ENCODE assay signal across 12 cellular contexts in the genomic region with DNA sequence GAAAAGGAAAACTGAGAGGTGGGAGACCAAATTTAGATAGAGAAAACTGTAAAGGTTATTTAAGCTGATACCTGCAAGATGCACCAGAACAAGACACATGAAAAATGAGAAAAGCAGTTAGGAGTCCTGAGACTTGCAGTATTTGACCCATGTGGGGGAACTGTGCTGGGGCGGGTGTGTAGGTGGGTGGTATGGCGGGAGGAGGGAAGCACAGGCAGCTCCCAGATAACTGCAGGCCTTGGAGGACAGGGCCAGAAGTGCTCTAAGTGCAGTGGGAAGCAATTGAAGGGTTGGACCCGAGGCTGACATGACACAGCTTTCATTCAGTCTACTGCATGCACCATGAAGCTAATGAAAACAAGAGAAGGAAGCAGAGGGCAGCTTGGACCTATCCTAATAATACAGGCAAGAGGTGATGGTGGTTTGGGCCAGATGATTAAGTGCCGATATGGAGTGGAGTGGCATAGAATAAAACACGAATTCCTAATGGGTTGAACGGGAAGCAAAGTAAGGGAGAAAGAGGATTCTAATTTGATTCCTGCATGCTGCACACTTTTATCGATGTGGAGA. TPM values are rescaled to one million over a fixed set of nuclear protein-coding genes. Genes with fewer than 3 reads are reported as not detected.
DNase-seq lines count a peak whose midpoint lies in the region; ATAC-seq, FAIRE-seq and TF ChIP-seq lines count a peak whose summit lies in the region.
"Had no signal": no experiment of that assay in that cellular context is flagged by ENCODE, and none has a peak within 500 bp of the region (broad histone marks: within the 10 kb centered on the region; RNA-seq: fewer than 3 reads in every experiment).

No MANE protein-coding gene starts in this region.

- no TSS peak for BruUV-seq in PC-9 (replicated peaks; lab: Mats Ljungman, UMichigan)

- peak; percentile 11 for DNase-seq in NCI-H510A treated with DMSO at 0.1 percent for 48 hours (lab: John Stamatoyannopoulos, UW)
- DNase-seq in NCI-H510A (lab: John Stamatoyannopoulos, UW) = no peak
- DNase-seq in PC-9 = no peak
- no peak for DNase-seq in glutamatergic neuron
- DNase-seq in skeletal muscle cell (ENCODE audit: low read depth) = no peak
- DNase-seq in GM12891 (ENCODE audit: insufficient read length, low spot score) = no peak
- DNase-seq in NCI-H748 (lab: John Stamatoyannopoulos, UW; ENCODE audit: unreplicated experiment) = no peak
- no peak for DNase-seq in lower lobe of right lung
- DNase-seq: ACHN had no signal

- peak overlapping the region; percentile 61 for H3K4me3 ChIP-seq in PC-9
- peak overlapping the region; percentile 50 for H3K4me3 ChIP-seq in skeletal muscle cell (ENCODE audit: low read depth, low read length)
- no peak overlapping the region for H3K4me3 ChIP-seq in lower lobe of right lung

- no peaks in the 10 kb centered on the region for H3K27me3 ChIP-seq in PC-9 (ENCODE audit: insufficient read depth, low read depth)
- H3K27me3 ChIP-seq in lower lobe of right lung (ENCODE audit: low read depth) = no peaks in the 10 kb centered on the region
- H3K27me3 ChIP-seq: colonic mucosa had no signal

- H3K36me3 ChIP-seq in PC-9 (ENCODE audit: low read depth) (no peaks in the 10 kb centered on the region), lower lobe of right lung (no peaks in the 10 kb centered on the region)
- H3K36me3 ChIP-seq: colonic mucosa, heart right ventricle, thoracic aorta had no signal

- peaks cover 2% of the 10 kb centered on the region for H3K9me3 Mint-ChIP-seq in glutamatergic neuron (ENCODE audit: unreplicated experiment)

- no peaks in the 10 kb centered on the region for H3K79me2 ChIP-seq in PC-9 (ENCODE audit: low read depth)

- H3K9me2 ChIP-seq in PC-9 (ENCODE audit: insufficient read depth) = no peaks in the 10 kb centered on the region

- peak overlapping the region; percentile 83 for H3K4me2 ChIP-seq in PC-9

- peak overlapping the region; percentile 30 for H3K27ac Mint-ChIP-seq in glutamatergic neuron (ENCODE audit: unreplicated experiment)

- no peaks in the 10 kb centered on the region for H4K20me1 ChIP-seq in PC-9 (ENCODE audit: insufficient read depth)

- no peak for TF ChIP-seq POLR2A in GM12891 (IDR thresholded peaks at IDR 0.05; ENCODE audit: low read depth, low read length)

- no peaks in the 10 kb centered on the region for H3F3A ChIP-seq in PC-9 (ENCODE audit: insufficient read depth, low read depth)

- POLR2A ChIA-PET in PC-9 (lab: Charles Lee; ENCODE audit: unreplicated experiment) = no interaction called here

- H3K27ac ChIP-seq in PC-9 = no peak overlapping the region
- no peak overlapping the region for H3K27ac ChIP-seq in lower lobe of right lung
- H3K27ac ChIP-seq: colonic mucosa, heart right ventricle, thoracic aorta had no signal

- FAIRE-seq in GM12891 (lab: Jason Lieb, UNC) = no peak

- CTCF ChIA-PET in PC-9 (lab: Charles Lee) = interaction anchor here (0.6 to 1.3 kb wide), 3 partner anchors 302 to 1518 kb away, joined by 3 to 5 read pairs (median 5); no protein-coding TSS in a partner anchor

- no peaks in the 10 kb centered on the region for H3K36me3 Mint-ChIP-seq in glutamatergic neuron (ENCODE audit: unreplicated experiment)

- H2AFZ ChIP-seq in PC-9 = peak overlapping the region; percentile 86

- H3K4me1 ChIP-seq in PC-9 (replicated peaks; ENCODE audit: insufficient read depth) = no peaks in the 10 kb centered on the region
- H3K4me1 ChIP-seq in lower lobe of right lung = no peaks in the 10 kb centered on the region
- H3K4me1 ChIP-seq: colonic mucosa had no signal

- H3K27me3 Mint-ChIP-seq in glutamatergic neuron (ENCODE audit: unreplicated experiment) = no peaks in the 10 kb centered on the region

- ATAC-seq in lower lobe of right lung = no peak
- ATAC-seq: heart right ventricle had no signal

- no peak for TF ChIP-seq CTCF in PC-9 (conservative IDR thresholded peaks at IDR 0.05)
- TF ChIP-seq CTCF in glutamatergic neuron (IDR thresholded peaks at IDR 0.05; ENCODE audit: partially characterized antibody, unreplicated experiment) = no peak
- TF ChIP-seq CTCF in lower lobe of right lung (IDR thresholded peaks at IDR 0.05) = no peak

- H3K4me3 Mint-ChIP-seq in glutamatergic neuron (ENCODE audit: unreplicated experiment) = peak overlapping the region; percentile 85

- no peaks in the 10 kb centered on the region for H3K9me3 ChIP-seq in PC-9 (ENCODE audit: insufficient read depth, low read depth)
- no peaks in the 10 kb centered on the region for H3K9me3 ChIP-seq in lower lobe of right lung
- H3K9me3 ChIP-seq: colonic mucosa, heart right ventricle, thoracic aorta had no signal

- intact Hi-C loops in PC-9 (cut with micrococcal nuclease; ENCODE audit: unreplicated experiment) (no loop called here), lower lobe of right lung (cut with DNase I) (no loop called here)

- peaks cover 25% of the 10 kb centered on the region for H3K4me1 Mint-ChIP-seq in glutamatergic neuron (ENCODE audit: low read depth, unreplicated experiment)

TF ChIP-seq in GM12891, 5 proteins besides CTCF, POLR2A, EP300 and RAD21:
- TF ChIP-seq POU2F2 (IDR thresholded peaks at IDR 0.05; ENCODE audit: low read depth, low read length) (no peak), TAF1 (IDR thresholded peaks at IDR 0.05; ENCODE audit: low read depth, low read length) (no peak), SPI1 (IDR thresholded peaks at IDR 0.05; ENCODE audit: low read depth, low read length) (no peak), POLR2AphosphoS5 (IDR thresholded peaks at IDR 0.05; ENCODE audit: low read depth, low read length) (no peak)

RNA-seq across cellular contexts. Expression of gene ANO3, which starts 48.0 kb away (rescaled TPM):
- not detected in 2 replicates for total RNA-seq in PC-9 (2021)
- 12.8 TPM for total RNA-seq in glutamatergic neuron (ENCODE audit: unreplicated experiment)
- polyA plus RNA-seq in GM12891 (2012; ENCODE audit: low read depth, missing spikeins) = 0.05 TPM
- total RNA-seq in lower lobe of right lung = 0.27 TPM

Comparison
In these comparisons a context has a peak if more than half of its experiments do, and no peak if none do; other contexts are left out.
1. RNA of gene ANO3, which starts 48.0 kb away (total RNA-seq): 12.8 TPM in glutamatergic neuron (single experiment); 0.27 TPM in lower lobe of right lung (single experiment) and not detected in PC-9; every median in the first group is over 10 times any median in the second.